In the genomic region with DNA sequence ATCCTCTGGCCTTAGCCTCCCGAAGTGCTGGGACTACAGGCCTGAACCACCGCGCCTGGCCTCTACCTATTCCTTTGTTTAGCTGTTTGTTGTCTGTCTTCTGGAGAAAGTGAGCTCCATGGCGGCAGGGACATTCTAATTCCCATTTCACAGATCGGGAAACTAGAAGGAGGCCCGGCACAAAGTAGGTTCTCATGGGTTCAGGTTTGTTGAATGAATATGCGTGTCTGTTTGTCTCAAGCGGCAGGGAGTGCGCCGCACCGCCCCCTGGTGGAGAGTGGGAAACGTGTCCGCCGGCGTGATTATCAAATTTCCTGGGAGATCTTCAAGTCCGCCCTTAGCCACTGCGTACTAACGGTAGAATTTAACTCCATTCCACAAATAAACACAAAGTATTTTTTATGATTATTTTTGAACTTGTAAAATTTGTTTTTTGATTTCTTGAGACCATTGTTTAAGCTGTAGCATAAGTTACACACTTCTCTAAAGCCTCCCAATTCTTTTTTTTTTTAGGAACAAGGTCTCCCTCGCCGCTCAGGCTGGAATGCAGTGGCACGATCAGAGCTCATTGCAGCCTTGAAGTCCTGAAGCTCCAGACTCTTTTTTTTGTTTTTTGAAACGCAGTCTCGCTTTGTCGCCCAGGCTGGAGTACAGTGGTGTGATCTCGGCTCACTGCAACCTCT, we compare ENCODE assay signal across 1 cellular context.
TF ChIP-seq lines count a peak whose summit lies in the region.

No MANE protein-coding gene starts in this region.

TF ChIP-seq in K562, 482 proteins besides CTCF, POLR2A, EP300 and RAD21 (continued from another document and continues in another):
- TF ChIP-seq, protein P1, sequence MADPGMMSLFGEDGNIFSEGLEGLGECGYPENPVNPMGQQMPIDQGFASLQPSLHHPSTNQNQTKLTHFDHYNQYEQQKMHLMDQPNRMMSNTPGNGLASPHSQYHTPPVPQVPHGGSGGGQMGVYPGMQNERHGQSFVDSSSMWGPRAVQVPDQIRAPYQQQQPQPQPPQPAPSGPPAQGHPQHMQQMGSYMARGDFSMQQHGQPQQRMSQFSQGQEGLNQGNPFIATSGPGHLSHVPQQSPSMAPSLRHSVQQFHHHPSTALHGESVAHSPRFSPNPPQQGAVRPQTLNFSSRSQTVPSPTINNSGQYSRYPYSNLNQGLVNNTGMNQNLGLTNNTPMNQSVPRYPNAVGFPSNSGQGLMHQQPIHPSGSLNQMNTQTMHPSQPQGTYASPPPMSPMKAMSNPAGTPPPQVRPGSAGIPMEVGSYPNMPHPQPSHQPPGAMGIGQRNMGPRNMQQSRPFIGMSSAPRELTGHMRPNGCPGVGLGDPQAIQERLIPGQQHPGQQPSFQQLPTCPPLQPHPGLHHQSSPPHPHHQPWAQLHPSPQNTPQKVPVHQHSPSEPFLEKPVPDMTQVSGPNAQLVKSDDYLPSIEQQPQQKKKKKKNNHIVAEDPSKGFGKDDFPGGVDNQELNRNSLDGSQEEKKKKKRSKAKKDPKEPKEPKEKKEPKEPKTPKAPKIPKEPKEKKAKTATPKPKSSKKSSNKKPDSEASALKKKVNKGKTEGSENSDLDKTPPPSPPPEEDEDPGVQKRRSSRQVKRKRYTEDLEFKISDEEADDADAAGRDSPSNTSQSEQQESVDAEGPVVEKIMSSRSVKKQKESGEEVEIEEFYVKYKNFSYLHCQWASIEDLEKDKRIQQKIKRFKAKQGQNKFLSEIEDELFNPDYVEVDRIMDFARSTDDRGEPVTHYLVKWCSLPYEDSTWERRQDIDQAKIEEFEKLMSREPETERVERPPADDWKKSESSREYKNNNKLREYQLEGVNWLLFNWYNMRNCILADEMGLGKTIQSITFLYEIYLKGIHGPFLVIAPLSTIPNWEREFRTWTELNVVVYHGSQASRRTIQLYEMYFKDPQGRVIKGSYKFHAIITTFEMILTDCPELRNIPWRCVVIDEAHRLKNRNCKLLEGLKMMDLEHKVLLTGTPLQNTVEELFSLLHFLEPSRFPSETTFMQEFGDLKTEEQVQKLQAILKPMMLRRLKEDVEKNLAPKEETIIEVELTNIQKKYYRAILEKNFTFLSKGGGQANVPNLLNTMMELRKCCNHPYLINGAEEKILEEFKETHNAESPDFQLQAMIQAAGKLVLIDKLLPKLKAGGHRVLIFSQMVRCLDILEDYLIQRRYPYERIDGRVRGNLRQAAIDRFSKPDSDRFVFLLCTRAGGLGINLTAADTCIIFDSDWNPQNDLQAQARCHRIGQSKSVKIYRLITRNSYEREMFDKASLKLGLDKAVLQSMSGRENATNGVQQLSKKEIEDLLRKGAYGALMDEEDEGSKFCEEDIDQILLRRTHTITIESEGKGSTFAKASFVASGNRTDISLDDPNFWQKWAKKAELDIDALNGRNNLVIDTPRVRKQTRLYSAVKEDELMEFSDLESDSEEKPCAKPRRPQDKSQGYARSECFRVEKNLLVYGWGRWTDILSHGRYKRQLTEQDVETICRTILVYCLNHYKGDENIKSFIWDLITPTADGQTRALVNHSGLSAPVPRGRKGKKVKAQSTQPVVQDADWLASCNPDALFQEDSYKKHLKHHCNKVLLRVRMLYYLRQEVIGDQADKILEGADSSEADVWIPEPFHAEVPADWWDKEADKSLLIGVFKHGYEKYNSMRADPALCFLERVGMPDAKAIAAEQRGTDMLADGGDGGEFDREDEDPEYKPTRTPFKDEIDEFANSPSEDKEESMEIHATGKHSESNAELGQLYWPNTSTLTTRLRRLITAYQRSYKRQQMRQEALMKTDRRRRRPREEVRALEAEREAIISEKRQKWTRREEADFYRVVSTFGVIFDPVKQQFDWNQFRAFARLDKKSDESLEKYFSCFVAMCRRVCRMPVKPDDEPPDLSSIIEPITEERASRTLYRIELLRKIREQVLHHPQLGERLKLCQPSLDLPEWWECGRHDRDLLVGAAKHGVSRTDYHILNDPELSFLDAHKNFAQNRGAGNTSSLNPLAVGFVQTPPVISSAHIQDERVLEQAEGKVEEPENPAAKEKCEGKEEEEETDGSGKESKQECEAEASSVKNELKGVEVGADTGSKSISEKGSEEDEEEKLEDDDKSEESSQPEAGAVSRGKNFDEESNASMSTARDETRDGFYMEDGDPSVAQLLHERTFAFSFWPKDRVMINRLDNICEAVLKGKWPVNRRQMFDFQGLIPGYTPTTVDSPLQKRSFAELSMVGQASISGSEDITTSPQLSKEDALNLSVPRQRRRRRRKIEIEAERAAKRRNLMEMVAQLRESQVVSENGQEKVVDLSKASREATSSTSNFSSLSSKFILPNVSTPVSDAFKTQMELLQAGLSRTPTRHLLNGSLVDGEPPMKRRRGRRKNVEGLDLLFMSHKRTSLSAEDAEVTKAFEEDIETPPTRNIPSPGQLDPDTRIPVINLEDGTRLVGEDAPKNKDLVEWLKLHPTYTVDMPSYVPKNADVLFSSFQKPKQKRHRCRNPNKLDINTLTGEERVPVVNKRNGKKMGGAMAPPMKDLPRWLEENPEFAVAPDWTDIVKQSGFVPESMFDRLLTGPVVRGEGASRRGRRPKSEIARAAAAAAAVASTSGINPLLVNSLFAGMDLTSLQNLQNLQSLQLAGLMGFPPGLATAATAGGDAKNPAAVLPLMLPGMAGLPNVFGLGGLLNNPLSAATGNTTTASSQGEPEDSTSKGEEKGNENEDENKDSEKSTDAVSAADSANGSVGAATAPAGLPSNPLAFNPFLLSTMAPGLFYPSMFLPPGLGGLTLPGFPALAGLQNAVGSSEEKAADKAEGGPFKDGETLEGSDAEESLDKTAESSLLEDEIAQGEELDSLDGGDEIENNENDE (IDR thresholded peaks at IDR 0.05; ENCODE audit: low read depth, low read length): no peak
- TF ChIP-seq, protein P2, sequence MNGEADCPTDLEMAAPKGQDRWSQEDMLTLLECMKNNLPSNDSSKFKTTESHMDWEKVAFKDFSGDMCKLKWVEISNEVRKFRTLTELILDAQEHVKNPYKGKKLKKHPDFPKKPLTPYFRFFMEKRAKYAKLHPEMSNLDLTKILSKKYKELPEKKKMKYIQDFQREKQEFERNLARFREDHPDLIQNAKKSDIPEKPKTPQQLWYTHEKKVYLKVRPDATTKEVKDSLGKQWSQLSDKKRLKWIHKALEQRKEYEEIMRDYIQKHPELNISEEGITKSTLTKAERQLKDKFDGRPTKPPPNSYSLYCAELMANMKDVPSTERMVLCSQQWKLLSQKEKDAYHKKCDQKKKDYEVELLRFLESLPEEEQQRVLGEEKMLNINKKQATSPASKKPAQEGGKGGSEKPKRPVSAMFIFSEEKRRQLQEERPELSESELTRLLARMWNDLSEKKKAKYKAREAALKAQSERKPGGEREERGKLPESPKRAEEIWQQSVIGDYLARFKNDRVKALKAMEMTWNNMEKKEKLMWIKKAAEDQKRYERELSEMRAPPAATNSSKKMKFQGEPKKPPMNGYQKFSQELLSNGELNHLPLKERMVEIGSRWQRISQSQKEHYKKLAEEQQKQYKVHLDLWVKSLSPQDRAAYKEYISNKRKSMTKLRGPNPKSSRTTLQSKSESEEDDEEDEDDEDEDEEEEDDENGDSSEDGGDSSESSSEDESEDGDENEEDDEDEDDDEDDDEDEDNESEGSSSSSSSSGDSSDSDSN (IDR thresholded peaks at IDR 0.05; ENCODE audit: borderline replicate concordance in 1 of 2, low read depth in 2 of 2, low read length in 2 of 2): no peak
- TF ChIP-seq, protein P3, sequence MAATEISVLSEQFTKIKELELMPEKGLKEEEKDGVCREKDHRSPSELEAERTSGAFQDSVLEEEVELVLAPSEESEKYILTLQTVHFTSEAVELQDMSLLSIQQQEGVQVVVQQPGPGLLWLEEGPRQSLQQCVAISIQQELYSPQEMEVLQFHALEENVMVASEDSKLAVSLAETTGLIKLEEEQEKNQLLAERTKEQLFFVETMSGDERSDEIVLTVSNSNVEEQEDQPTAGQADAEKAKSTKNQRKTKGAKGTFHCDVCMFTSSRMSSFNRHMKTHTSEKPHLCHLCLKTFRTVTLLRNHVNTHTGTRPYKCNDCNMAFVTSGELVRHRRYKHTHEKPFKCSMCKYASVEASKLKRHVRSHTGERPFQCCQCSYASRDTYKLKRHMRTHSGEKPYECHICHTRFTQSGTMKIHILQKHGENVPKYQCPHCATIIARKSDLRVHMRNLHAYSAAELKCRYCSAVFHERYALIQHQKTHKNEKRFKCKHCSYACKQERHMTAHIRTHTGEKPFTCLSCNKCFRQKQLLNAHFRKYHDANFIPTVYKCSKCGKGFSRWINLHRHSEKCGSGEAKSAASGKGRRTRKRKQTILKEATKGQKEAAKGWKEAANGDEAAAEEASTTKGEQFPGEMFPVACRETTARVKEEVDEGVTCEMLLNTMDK (IDR thresholded peaks at IDR 0.05; ENCODE audit: borderline replicate concordance, insufficient read depth, low read depth, low read length, poor library complexity, severe bottlenecking): peak; percentile 68
- 0 out of 2 replicates have a peak, but pooled peaks have one; percentile 12 for TF ChIP-seq ZNF140 (CRISPR knock-in tag; IDR thresholded peaks at IDR 0.05)
- TF ChIP-seq BCOR (IDR thresholded peaks at IDR 0.05): peak; percentile 99
- TF ChIP-seq, protein P4, sequence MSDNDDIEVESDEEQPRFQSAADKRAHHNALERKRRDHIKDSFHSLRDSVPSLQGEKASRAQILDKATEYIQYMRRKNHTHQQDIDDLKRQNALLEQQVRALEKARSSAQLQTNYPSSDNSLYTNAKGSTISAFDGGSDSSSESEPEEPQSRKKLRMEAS (CRISPR knock-in tag; IDR thresholded peaks at IDR 0.05): peak; percentile 34; the same call in 1 of the 2 replicates
- peak; percentile 95 for TF ChIP-seq ADNP (tag; IDR thresholded peaks at IDR 0.05)
- 0 out of 2 replicates have a peak, but pooled peaks have one; percentile 16 for TF ChIP-seq GMEB1 (CRISPR knock-in tag; IDR thresholded peaks at IDR 0.05)
- TF ChIP-seq, protein P5, sequence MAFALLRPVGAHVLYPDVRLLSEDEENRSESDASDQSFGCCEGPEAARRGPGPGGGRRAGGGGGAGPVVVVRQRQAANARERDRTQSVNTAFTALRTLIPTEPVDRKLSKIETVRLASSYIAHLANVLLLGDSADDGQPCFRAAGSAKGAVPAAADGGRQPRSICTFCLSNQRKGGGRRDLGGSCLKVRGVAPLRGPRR (CRISPR knock-in tag; IDR thresholded peaks at IDR 0.05): 0 out of 2 replicates have a peak, but pooled peaks have one; percentile 75
- peak; percentile 58; the same call in 1 of the 2 replicates for TF ChIP-seq SMAD4 (CRISPR knock-in tag; conservative IDR thresholded peaks at IDR 0.05)
- TF ChIP-seq, protein P6, sequence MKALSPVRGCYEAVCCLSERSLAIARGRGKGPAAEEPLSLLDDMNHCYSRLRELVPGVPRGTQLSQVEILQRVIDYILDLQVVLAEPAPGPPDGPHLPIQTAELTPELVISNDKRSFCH (CRISPR knock-in tag; IDR thresholded peaks at IDR 0.05): no peak
- TF ChIP-seq, protein P6 (tag; IDR thresholded peaks at IDR 0.05): peak; percentile 66; the same call in 1 of the 2 replicates
- 0 out of 2 replicates have a peak, but pooled peaks have one; percentile 20 for TF ChIP-seq CREB1 (IDR thresholded peaks at IDR 0.05)
- TF ChIP-seq CREB1 (CRISPR knock-in tag; IDR thresholded peaks at IDR 0.05): no peak
- TF ChIP-seq HLTF (IDR thresholded peaks at IDR 0.05): peak; percentile 94
- TF ChIP-seq HDAC2 (IDR thresholded peaks at IDR 0.05): peak; percentile 97
- 0 out of 2 replicates have a peak, but pooled peaks have one; percentile 39 for TF ChIP-seq EP400 (IDR thresholded peaks at IDR 0.05)
- peak; percentile 53 for TF ChIP-seq RBFOX2 (IDR thresholded peaks at IDR 0.05; ENCODE audit: low read depth, low read length)
- TF ChIP-seq MCM5 (IDR thresholded peaks at IDR 0.05; ENCODE audit: low read depth): no peak
- 0 out of 2 replicates have a peak, but pooled peaks have one; percentile 22 for TF ChIP-seq ZNF212 (CRISPR knock-in tag; IDR thresholded peaks at IDR 0.05)
- TF ChIP-seq U2AF1 (optimal IDR thresholded peaks at IDR 0.05; ENCODE audit: low read depth, low read length): no peak
- TF ChIP-seq ZNF24 (IDR thresholded peaks at IDR 0.05): peak; percentile 48; the same call in 1 of the 2 replicates
- TF ChIP-seq MTA3 (IDR thresholded peaks at IDR 0.05; ENCODE audit: borderline replicate concordance): peak; percentile 78; the same call in 1 of the 2 replicates
- TF ChIP-seq NFE2 (IDR thresholded peaks at IDR 0.05; ENCODE audit: low read depth): peak; percentile 13; the same call in 1 of the 2 replicates
- 0 out of 2 replicates have a peak, but pooled peaks have one; percentile 50 for TF ChIP-seq KLF16 (IDR thresholded peaks at IDR 0.05)
- peak; percentile 72 for TF ChIP-seq CREM (IDR thresholded peaks at IDR 0.05; ENCODE audit: low read depth)
- TF ChIP-seq SOX6 (IDR thresholded peaks at IDR 0.05): peak; percentile 46
- peak; percentile 68 for TF ChIP-seq L3MBTL2 (IDR thresholded peaks at IDR 0.05)
- TF ChIP-seq KDM1A (IDR thresholded peaks at IDR 0.05): peak; percentile 91 to 96
- TF ChIP-seq TBL1XR1 (IDR thresholded peaks at IDR 0.05; ENCODE audit: low read length in 2 of 2): no peak
- TF ChIP-seq CBX1 (IDR thresholded peaks at IDR 0.05; ENCODE audit: low read depth): peak; percentile 92
- TF ChIP-seq ZBTB2 (IDR thresholded peaks at IDR 0.05): 0 out of 2 replicates have a peak, but pooled peaks have one; percentile 26
- TF ChIP-seq, protein P7, sequence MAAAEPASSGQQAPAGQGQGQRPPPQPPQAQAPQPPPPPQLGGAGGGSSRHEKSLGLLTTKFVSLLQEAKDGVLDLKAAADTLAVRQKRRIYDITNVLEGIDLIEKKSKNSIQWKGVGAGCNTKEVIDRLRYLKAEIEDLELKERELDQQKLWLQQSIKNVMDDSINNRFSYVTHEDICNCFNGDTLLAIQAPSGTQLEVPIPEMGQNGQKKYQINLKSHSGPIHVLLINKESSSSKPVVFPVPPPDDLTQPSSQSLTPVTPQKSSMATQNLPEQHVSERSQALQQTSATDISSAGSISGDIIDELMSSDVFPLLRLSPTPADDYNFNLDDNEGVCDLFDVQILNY (CRISPR knock-in tag; IDR thresholded peaks at IDR 0.05): no peak
- TF ChIP-seq MEF2D (tag; conservative IDR thresholded peaks at IDR 0.05; ENCODE audit: low read depth): 0 out of 2 replicates have a peak, but pooled peaks have one; percentile 27
- TF ChIP-seq TRIM24 (IDR thresholded peaks at IDR 0.05): peak in 1 of 2 experiments; percentile 40; a peak in 1 of 4 replicates
- peak; percentile 99 for TF ChIP-seq SMARCA5 (IDR thresholded peaks at IDR 0.05)
